1 cellular context compared by ENCODE assay signal in the genomic region with DNA sequence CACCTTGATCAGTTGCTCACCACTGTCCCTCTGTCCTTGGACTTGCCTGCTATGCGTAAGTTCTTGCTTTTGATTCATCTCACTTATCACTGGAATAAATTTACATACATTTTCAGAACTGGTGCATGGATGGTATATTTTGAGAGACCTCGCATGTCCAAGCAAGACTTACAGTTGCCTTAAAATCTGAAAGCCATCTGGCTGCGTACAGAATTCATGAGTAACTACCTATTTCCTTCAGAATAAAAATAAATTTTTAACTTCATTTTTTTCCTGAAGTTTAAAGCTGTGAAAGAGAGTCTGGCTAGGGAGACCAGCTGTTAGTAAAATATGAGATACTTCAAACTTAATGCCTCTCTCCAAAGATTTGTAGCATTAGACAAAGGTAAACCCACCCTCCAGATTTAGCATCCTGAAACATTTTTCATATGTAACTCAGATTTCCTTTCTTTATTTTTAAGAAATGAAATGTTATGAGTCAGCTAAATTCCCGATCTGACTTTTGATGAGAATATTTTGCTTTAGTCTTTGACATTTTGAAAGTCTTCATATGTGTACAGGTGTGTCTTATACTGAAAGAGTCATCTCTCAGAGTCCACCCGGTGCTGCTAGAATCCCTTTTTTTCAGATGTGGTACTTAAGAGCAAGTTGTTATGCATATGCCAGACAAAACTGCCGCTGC.
TF ChIP-seq lines count a peak whose summit lies in the region.

No MANE protein-coding gene starts in this region.

TF ChIP-seq in HepG2, 621 proteins besides CTCF, POLR2A, EP300 and RAD21 (continued from another document):
- TF ChIP-seq, protein P1, sequence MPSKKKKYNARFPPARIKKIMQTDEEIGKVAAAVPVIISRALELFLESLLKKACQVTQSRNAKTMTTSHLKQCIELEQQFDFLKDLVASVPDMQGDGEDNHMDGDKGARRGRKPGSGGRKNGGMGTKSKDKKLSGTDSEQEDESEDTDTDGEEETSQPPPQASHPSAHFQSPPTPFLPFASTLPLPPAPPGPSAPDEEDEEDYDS (CRISPR knock-in tag; IDR thresholded peaks at IDR 0.05) = no peak
- peak; percentile 55 for TF ChIP-seq MAFF (IDR thresholded peaks at IDR 0.05; ENCODE audit: low read depth, low read length)
- TF ChIP-seq MAFK (conservative IDR thresholded peaks at IDR 0.05 in 1 of 2, IDR thresholded peaks at IDR 0.05 in 1 of 2; ENCODE audit: low read length in 2 of 2) = peak in 1 of 2 experiments; percentile 74; a peak in 2 of 4 replicates
- TF ChIP-seq ZNF607 (CRISPR knock-in tag; IDR thresholded peaks at IDR 0.05; ENCODE audit: borderline replicate concordance) = no peak
TF ChIP-seq in HepG2: peak in this region for 2.
